ENCODE assay signal across 24 cellular contexts in the genomic region with DNA sequence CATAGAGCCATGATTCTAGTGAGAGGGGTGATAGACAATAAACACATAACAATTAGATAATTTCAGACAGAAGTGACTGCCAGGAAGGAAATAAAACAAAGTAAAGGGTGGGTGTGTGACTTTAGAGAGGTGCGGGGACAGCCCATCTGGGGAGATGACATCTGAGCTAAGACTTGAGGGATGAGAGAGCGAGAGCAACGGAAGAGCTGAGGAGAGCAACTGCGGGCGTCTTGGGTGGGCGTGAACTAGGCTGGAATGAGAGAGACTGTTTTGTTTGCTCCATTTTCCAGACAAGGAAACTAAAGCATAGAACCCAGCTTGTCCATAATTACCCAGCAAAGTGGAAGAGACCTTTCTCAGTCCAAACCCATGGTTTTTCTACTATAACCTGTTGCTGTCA. TPM values are rescaled to one million over a fixed set of nuclear protein-coding genes. Genes with fewer than 3 reads are reported as not detected.
DNase-seq lines count a peak whose midpoint lies in the region; TF ChIP-seq lines count a peak whose summit lies in the region.
"Had no signal": no experiment of that assay in that cellular context is flagged by ENCODE, and none has a peak within 500 bp of the region (broad histone marks: within the 10 kb centered on the region; RNA-seq: fewer than 3 reads in every experiment).

No MANE protein-coding gene starts in this region.

- H3K27ac Mint-ChIP-seq in neural crest cell (ENCODE audit: unreplicated experiment) (peak overlapping the region; percentile 51), glutamatergic neuron (ENCODE audit: unreplicated experiment) (no peak overlapping the region)
- H3K27ac Mint-ChIP-seq: B cell; CD14-positive monocyte; CD4-positive, alpha-beta memory T cell; CD4-positive, alpha-beta T cell; CD4-positive, CD25-positive, alpha-beta regulatory T cell; CD8-positive, alpha-beta memory T cell; CD8-positive, alpha-beta T cell had no signal

- H3K4me3 Mint-ChIP-seq in neural crest cell (no peak overlapping the region), glutamatergic neuron (ENCODE audit: unreplicated experiment) (no peak overlapping the region)
- H3K4me3 Mint-ChIP-seq: B cell; CD14-positive monocyte; CD4-positive, alpha-beta memory T cell; CD4-positive, alpha-beta T cell; CD4-positive, CD25-positive, alpha-beta regulatory T cell; CD8-positive, alpha-beta memory T cell; CD8-positive, alpha-beta T cell had no signal

- DNase-seq in neural crest cell (ENCODE audit: low read depth, low spot score) (no peak), glutamatergic neuron (no peak)
- DNase-seq: 8988T; ACHN; AML-193; BE2C; C1 segment of cervical spinal cord; Caco-2; Calu3; CD4-positive, alpha-beta memory T cell; CD4-positive, alpha-beta T cell; CD4-positive, CD25-positive, alpha-beta regulatory T cell; CD8-positive, alpha-beta memory T cell; CD8-positive, alpha-beta T cell; COR-L47; DMS 273 treated with DMSO at 0.1 percent for 48 hours; DMS153; DMS53; DMS79; DMS79 treated with DMSO at 0.1 percent for 48 hours; DND-41; EL had no signal

- H3K27me3 Mint-ChIP-seq in neural crest cell (ENCODE audit: low read depth) (peaks cover 22% of the 10 kb centered on the region), glutamatergic neuron (ENCODE audit: unreplicated experiment) (no peaks in the 10 kb centered on the region)
- H3K27me3 Mint-ChIP-seq: B cell; CD4-positive, alpha-beta memory T cell; CD4-positive, alpha-beta T cell; CD8-positive, alpha-beta memory T cell had no signal

- no peaks in the 10 kb centered on the region for H3K36me3 Mint-ChIP-seq in neural crest cell (ENCODE audit: low read depth)
- peaks cover 4% of the 10 kb centered on the region for H3K36me3 Mint-ChIP-seq in glutamatergic neuron (ENCODE audit: unreplicated experiment)
- H3K36me3 Mint-ChIP-seq: CD14-positive monocyte; CD4-positive, alpha-beta memory T cell; CD4-positive, CD25-positive, alpha-beta regulatory T cell; CD8-positive, alpha-beta memory T cell; CD8-positive, alpha-beta T cell had no signal

- TF ChIP-seq CTCF in neural crest cell (conservative IDR thresholded peaks at IDR 0.05) (no peak), glutamatergic neuron (IDR thresholded peaks at IDR 0.05; ENCODE audit: partially characterized antibody, unreplicated experiment) (no peak)

- H3K9me3 Mint-ChIP-seq in neural crest cell = peaks cover 3% of the 10 kb centered on the region
- peaks cover 4% of the 10 kb centered on the region for H3K9me3 Mint-ChIP-seq in glutamatergic neuron (ENCODE audit: unreplicated experiment)
- H3K9me3 Mint-ChIP-seq: CD4-positive, alpha-beta T cell; CD8-positive, alpha-beta T cell had no signal

- H3K4me1 Mint-ChIP-seq in neural crest cell = no peaks in the 10 kb centered on the region
- H3K4me1 Mint-ChIP-seq in glutamatergic neuron (ENCODE audit: low read depth, unreplicated experiment) = no peaks in the 10 kb centered on the region
- H3K4me1 Mint-ChIP-seq: B cell; CD14-positive monocyte; CD4-positive, alpha-beta memory T cell; CD4-positive, CD25-positive, alpha-beta regulatory T cell; CD8-positive, alpha-beta memory T cell had no signal

RNA-seq across cellular contexts. Expression of gene NRXN3, which starts 25.3 kb away (rescaled TPM):
- 2.5 TPM in 2 replicates for total RNA-seq in neural crest cell
- 1.2 TPM for total RNA-seq in glutamatergic neuron (ENCODE audit: unreplicated experiment)
- total RNA-seq: B cell; Calu3; CD4-positive, alpha-beta memory T cell; CD4-positive, alpha-beta T cell; CD4-positive, CD25-positive, alpha-beta regulatory T cell; CD8-positive, alpha-beta memory T cell; CD8-positive, alpha-beta T cell had no signal
